In genomic region chr13:102141625-102142472, GRCh38 we compare ENCODE assay signal across 9 cellular contexts.
DNase-seq lines count a peak whose midpoint lies in the region; ATAC-seq and TF ChIP-seq lines count a peak whose summit lies in the region.
"Had no signal": no experiment of that assay in that cellular context is flagged by ENCODE, and none has a peak within 500 bp of the region (broad histone marks: within the 10 kb centered on the region; RNA-seq: fewer than 3 reads in every experiment).

No MANE protein-coding gene starts in this region.

- H3F3A ChIP-seq in MM.1S (ENCODE audit: insufficient read depth, low read length), result no peaks in the 10 kb centered on the region

- H3K36me3 ChIP-seq in MM.1S (replicated peaks; ENCODE audit: insufficient read depth, low read length), result no peaks in the 10 kb centered on the region

- no peaks in the 10 kb centered on the region for H3K27me3 ChIP-seq in MM.1S (replicated peaks; ENCODE audit: insufficient read depth, low read length)

- no peaks in the 10 kb centered on the region for H3K4me1 Mint-ChIP-seq in nephron
- no peaks in the 10 kb centered on the region for H3K4me1 Mint-ChIP-seq in stimulated activated naive CD8-positive, alpha-beta T cell treated with anti-CD3 and anti-CD28 coated beads, Interleukin-15, amount 100 ng/mL, for 72 hours
- H3K4me1 Mint-ChIP-seq: CD4-positive, alpha-beta memory T cell had no signal

- no peak overlapping the region for H3K4me2 ChIP-seq in MM.1S (ENCODE audit: low read depth, low read length)

- H3K4me3 Mint-ChIP-seq in nephron, result no peak overlapping the region
- H3K4me3 Mint-ChIP-seq in stimulated activated naive CD8-positive, alpha-beta T cell treated with anti-CD3 and anti-CD28 coated beads, Interleukin-15, amount 100 ng/mL, for 72 hours, result no peak overlapping the region
- H3K4me3 Mint-ChIP-seq: CD4-positive, alpha-beta memory T cell had no signal

- no peaks in the 10 kb centered on the region for H3K9me3 Mint-ChIP-seq in nephron
- no peaks in the 10 kb centered on the region for H3K9me3 Mint-ChIP-seq in stimulated activated naive CD8-positive, alpha-beta T cell treated with anti-CD3 and anti-CD28 coated beads, Interleukin-15, amount 100 ng/mL, for 72 hours
- H3K9me3 Mint-ChIP-seq: CD4-positive, alpha-beta memory T cell had no signal

- H3K27ac Mint-ChIP-seq in nephron, result no peak overlapping the region
- no peak overlapping the region for H3K27ac Mint-ChIP-seq in stimulated activated naive CD8-positive, alpha-beta T cell treated with anti-CD3 and anti-CD28 coated beads, Interleukin-15, amount 100 ng/mL, for 72 hours
- H3K27ac Mint-ChIP-seq: CD4-positive, alpha-beta memory T cell had no signal

- H3K27ac ChIP-seq in MM.1S (ENCODE audit: low read length), result no peak overlapping the region

- H3K27me3 Mint-ChIP-seq in nephron (ENCODE audit: low read depth), result peaks cover 3% of the 10 kb centered on the region
- H3K27me3 Mint-ChIP-seq in stimulated activated naive CD8-positive, alpha-beta T cell treated with anti-CD3 and anti-CD28 coated beads, Interleukin-15, amount 100 ng/mL, for 72 hours, result no peaks in the 10 kb centered on the region
- H3K27me3 Mint-ChIP-seq: CD4-positive, alpha-beta memory T cell had no signal

- TF ChIP-seq CTCF in MM.1S (IDR thresholded peaks at IDR 0.05; ENCODE audit: low read length) (peak; percentile 75), cardiac fibroblast (IDR thresholded peaks at IDR 0.05; ENCODE audit: low read depth, low read length) (peak; percentile 68), nephron (IDR thresholded peaks at IDR 0.05; ENCODE audit: unreplicated experiment in 3 of 3) (peak; percentile 73 to 83 (median 82))

- H3K4me3 ChIP-seq in MM.1S (ENCODE audit: low read length), result no peak overlapping the region
- no peak overlapping the region for H3K4me3 ChIP-seq in cardiac fibroblast (replicated peaks in 1 of 2; ENCODE audit: low read depth in 2 of 2, low read length in 2 of 2)

- no peak overlapping the region for H3K9ac ChIP-seq in MM.1S (ENCODE audit: low read length)

- H3K36me3 Mint-ChIP-seq in nephron (ENCODE audit: low read depth), result no peaks in the 10 kb centered on the region
- H3K36me3 Mint-ChIP-seq: CD4-positive, alpha-beta memory T cell had no signal

- no peaks in the 10 kb centered on the region for H3K79me2 ChIP-seq in MM.1S (ENCODE audit: low read length)

- H3K9me2 ChIP-seq in MM.1S (replicated peaks; ENCODE audit: insufficient read depth, low read length), result no peaks in the 10 kb centered on the region

- H2AFZ ChIP-seq in MM.1S (ENCODE audit: low read length), result no peak overlapping the region

- DNase-seq in NCI-H1417 (lab: John Stamatoyannopoulos, UW) (peak in 2 of 3 experiments; percentile 59 to 63), NCI-H1417 treated with DMSO at 0.1 percent for 48 hours (lab: John Stamatoyannopoulos, UW) (no peak), MM.1S (peak; percentile 27), cardiac fibroblast (ENCODE audit: low read depth in 2 of 2) (peak; percentile 34 to 56), SW480 (ENCODE audit: low spot score) (no peak)
- DNase-seq in stimulated activated naive CD8-positive, alpha-beta T cell treated with anti-CD3 and anti-CD28 coated beads, Interleukin-15, amount 100 ng/mL, for 72 hours, result no peak

- H3K9me3 ChIP-seq in MM.1S (replicated peaks; ENCODE audit: insufficient read depth, low read length), result no peaks in the 10 kb centered on the region

- ATAC-seq in GM19452 (IDR thresholded peaks at IDR 0.05; ENCODE audit: unreplicated experiment), result no peak
- ATAC-seq in stimulated activated naive CD8-positive, alpha-beta T cell treated with anti-CD3 and anti-CD28 coated beads, Interleukin-15, amount 100 ng/mL, for 72 hours, result no peak

- no peaks in the 10 kb centered on the region for H4K20me1 ChIP-seq in MM.1S (ENCODE audit: insufficient read depth, low read length)

- no peaks in the 10 kb centered on the region for H3K4me1 ChIP-seq in MM.1S (ENCODE audit: low read length)

Comparison
In these comparisons a context has a peak if more than half of its experiments do, and no peak if none do; other contexts are left out.
1. DNase-seq: peak in NCI-H1417 (2 of 3), MM.1S (single experiment) and cardiac fibroblast (2 of 2); none in NCI-H1417 treated with DMSO at 0.1 percent for 48 hours (single experiment), SW480 (single experiment) and stimulated activated naive CD8-positive, alpha-beta T cell treated with anti-CD3 and anti-CD28 coated beads, Interleukin-15, amount 100 ng/mL, for 72 hours (0 of 2).
2. Peak in every context shown above with its lines, with median percentiles within 50 percentile points of each other: CTCF ChIP-seq.